1 cellular context compared by ENCODE assay signal in the genomic region with DNA sequence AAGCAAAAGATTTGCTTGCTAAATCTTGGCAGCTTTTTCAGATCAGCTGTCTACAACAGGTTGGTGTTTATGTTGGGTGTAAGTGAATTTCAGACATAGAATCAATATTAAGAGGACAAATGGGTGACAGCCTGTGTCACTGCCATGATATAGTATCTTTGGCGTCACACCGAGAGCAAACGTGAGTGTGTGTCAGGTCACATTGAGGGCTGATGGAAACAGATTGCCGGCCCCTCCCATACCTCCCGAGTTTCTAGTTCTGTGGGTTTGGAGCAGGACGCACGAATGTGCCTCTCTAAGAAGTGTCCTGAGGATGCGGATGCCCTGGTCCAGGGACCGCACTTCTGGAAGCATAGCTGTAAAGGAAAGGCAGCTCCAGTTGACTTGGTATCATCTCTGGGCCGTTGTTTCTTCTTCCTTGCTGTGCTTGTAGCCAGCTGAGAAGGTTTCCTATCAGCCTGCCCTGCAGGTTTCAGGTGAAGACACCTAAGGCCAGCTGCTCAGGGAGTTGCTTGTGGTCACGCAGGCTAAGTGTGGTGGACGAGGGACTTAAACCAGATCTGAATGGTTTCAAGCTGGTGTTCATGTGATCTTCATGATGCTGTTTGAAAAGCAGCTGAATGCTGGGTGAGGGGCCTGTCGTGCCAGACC.
TF ChIP-seq lines count a peak whose summit lies in the region.

No MANE protein-coding gene starts in this region.

TF ChIP-seq in HCT116, 20 proteins besides CTCF, POLR2A, EP300 and RAD21:
- TF ChIP-seq JUND (IDR thresholded peaks at IDR 0.05) = no peak
- TF ChIP-seq SIN3A (IDR thresholded peaks at IDR 0.05; ENCODE audit: low read depth) = no peak
- no peak for TF ChIP-seq FOSL1 (IDR thresholded peaks at IDR 0.05; ENCODE audit: low read depth)
- TF ChIP-seq, protein P1, sequence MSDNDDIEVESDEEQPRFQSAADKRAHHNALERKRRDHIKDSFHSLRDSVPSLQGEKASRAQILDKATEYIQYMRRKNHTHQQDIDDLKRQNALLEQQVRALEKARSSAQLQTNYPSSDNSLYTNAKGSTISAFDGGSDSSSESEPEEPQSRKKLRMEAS (IDR thresholded peaks at IDR 0.05) = no peak
